8 cellular contexts compared by ENCODE assay signal in genomic region chr4:169604131-169604900, GRCh38. TPM values are rescaled to one million over a fixed set of nuclear protein-coding genes. Genes with fewer than 3 reads are reported as not detected.
DNase-seq lines count a peak whose midpoint lies in the region; ATAC-seq and TF ChIP-seq lines count a peak whose summit lies in the region.

No MANE protein-coding gene starts in this region.

- CTCF ChIA-PET in MCF 10A (lab: Yijun Ruan, JAX): interaction anchor here (1.5 kb wide), 1 partner anchor 9 kb away, joined by 3 read pairs; no protein-coding TSS in a partner anchor

- no peaks in the 10 kb centered on the region for H3K27me3 ChIP-seq in breast epithelium

- intact Hi-C loops in MCF 10A (cut with micrococcal nuclease) (no loop called here), breast epithelium (cut with DNase I; ENCODE audit: low total_unique reads) (no loop called here)

- no peak overlapping the region for H3K27ac ChIP-seq in breast epithelium

- TF ChIP-seq POLR2A in breast epithelium (IDR thresholded peaks at IDR 0.05): no peak

- no peak overlapping the region for H3K4me3 ChIP-seq in breast epithelium

- H3K36me3 Mint-ChIP-seq in MCF 10A (ENCODE audit: insufficient read depth, unreplicated experiment): peaks cover 23% of the 10 kb centered on the region

- no peaks in the 10 kb centered on the region for H3K27me3 Mint-ChIP-seq in MCF 10A (ENCODE audit: insufficient read depth, unreplicated experiment)

- no TSS peak for BruUV-seq in MCF 10A (replicated peaks; lab: Mats Ljungman, UMichigan)

- peak overlapping the region; percentile 86 for H3K27ac Mint-ChIP-seq in MCF 10A (ENCODE audit: low read depth, unreplicated experiment)

- ATAC-seq in HG03442 (IDR thresholded peaks at IDR 0.05; ENCODE audit: unreplicated experiment) (peak; percentile 87), GM21367 (IDR thresholded peaks at IDR 0.05; ENCODE audit: unreplicated experiment) (no peak)

- DNase-seq in MCF 10A (ENCODE audit: unreplicated experiment): peak; percentile 61
- DNase-seq in breast epithelium (ENCODE audit: low spot score in 2 of 2): no peak
- peak; percentile 81 for DNase-seq in astrocyte of the hippocampus (ENCODE audit: low read depth, low spot score)
- DNase-seq in renal cortical epithelial cell (ENCODE audit: low read depth): peak; percentile 86
- DNase-seq in NCI-H524 (lab: John Stamatoyannopoulos, UW): no peak
- no peak for DNase-seq in T1000 (lab: John Stamatoyannopoulos, UW)

- H3K9me3 ChIP-seq in breast epithelium: no peaks in the 10 kb centered on the region

- H3K4me3 Mint-ChIP-seq in MCF 10A (ENCODE audit: unreplicated experiment): no peak overlapping the region

- H3K4me1 Mint-ChIP-seq in MCF 10A (ENCODE audit: insufficient read depth, unreplicated experiment): peaks cover 8% of the 10 kb centered on the region

- POLR2A ChIA-PET in MCF 10A (lab: Yijun Ruan, JAX): interaction anchor here (0.7 to 3.2 kb wide), 2 partner anchors 8 to 242 kb away, joined by 5 to 14 read pairs; partner anchors contain the start of gene NEK1

- no peaks in the 10 kb centered on the region for H3K36me3 ChIP-seq in breast epithelium

- TF ChIP-seq CTCF in MCF 10A (IDR thresholded peaks at IDR 0.05; ENCODE audit: unreplicated experiment): no peak
- TF ChIP-seq CTCF in breast epithelium (IDR thresholded peaks at IDR 0.05): no peak

- no peaks in the 10 kb centered on the region for H3K4me1 ChIP-seq in breast epithelium

- no peaks in the 10 kb centered on the region for H3K9me3 Mint-ChIP-seq in MCF 10A (ENCODE audit: unreplicated experiment)

RNA-seq across cellular contexts. Expression of gene NEK1, which starts 8.1 kb away (rescaled TPM):
- total RNA-seq in MCF 10A (2022) (15.5 and 17.2 TPM in 2 replicates), breast epithelium (10 to 100 TPM; 14.4 to 18.1 (median 14.7) TPM), renal cortical epithelial cell (10.9 and 20.2 TPM in 2 replicates)

RNA-seq across cellular contexts. Expression of gene CLCN3, which starts 16.1 kb away (rescaled TPM):
- 56.0 and 67.8 TPM in 2 replicates for total RNA-seq in MCF 10A (2022)
- 10 to 100 TPM; 26.4 to 65.7 (median 32.8) TPM for total RNA-seq in breast epithelium
- 50.0 and 141 TPM in 2 replicates for total RNA-seq in renal cortical epithelial cell

Comparison
In these comparisons a context has a peak if more than half of its experiments do, and no peak if none do; other contexts are left out.
1. DNase-seq: peak in MCF 10A (single experiment), astrocyte of the hippocampus (single experiment) and renal cortical epithelial cell (single experiment); none in breast epithelium (0 of 2), NCI-H524 (0 of 2) and T1000 (single experiment).